ENCODE assay signal across 8 cellular contexts in the genomic region with DNA sequence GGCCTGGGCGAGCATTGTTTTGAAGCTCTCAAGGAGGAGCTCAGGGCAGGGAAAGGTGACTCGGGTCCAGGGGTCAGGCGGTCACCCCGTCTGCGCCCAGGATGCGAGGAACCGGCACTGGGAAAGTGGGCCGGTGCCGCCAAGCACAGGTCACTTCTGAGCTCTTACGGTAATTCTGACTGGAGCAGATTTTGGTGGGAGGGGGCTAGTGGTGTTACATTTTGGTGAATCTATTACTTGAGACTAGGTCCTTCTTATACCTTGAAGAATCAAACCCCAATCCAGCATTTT. TPM values are rescaled to one million over a fixed set of nuclear protein-coding genes. Genes with fewer than 3 reads are reported as not detected.
DNase-seq lines count a peak whose midpoint lies in the region; ATAC-seq and TF ChIP-seq lines count a peak whose summit lies in the region.

No MANE protein-coding gene starts in this region.

- POLR2A ChIA-PET in GM10248 (lab: Yijun Ruan, JAX): interaction anchor here (0.5 kb wide), 1 partner anchor 10 kb away, joined by 3 read pairs; no protein-coding TSS in a partner anchor

- DNase-seq in astrocyte of the cerebellum (ENCODE audit: low read depth) (no peak), right lobe of liver (no peak), tibial nerve (ENCODE audit: low spot score in 2 of 2) (peak in 1 of 2 donors; percentile 27), GM10248 (ENCODE audit: extremely low spot score) (no peak), kidney tubule cell (ENCODE audit: low spot score) (no peak), DMS153 treated with DMSO at 0.1 percent for 48 hours (lab: John Stamatoyannopoulos, UW; ENCODE audit: unreplicated experiment) (no peak)

- intact Hi-C loops in right lobe of liver (cut with DNase I): no loop called here

- TF ChIP-seq EP300 in tibial nerve (IDR thresholded peaks at IDR 0.05): no peak

- peak overlapping the region; percentile 95 for H3K9ac ChIP-seq in BLaER1

- H3K27me3 ChIP-seq in BLaER1: no peaks in the 10 kb centered on the region
- no peaks in the 10 kb centered on the region for H3K27me3 ChIP-seq in right lobe of liver
- H3K27me3 ChIP-seq in tibial nerve: no peaks in the 10 kb centered on the region

- H3K27ac ChIP-seq in BLaER1 (peak overlapping the region; percentile 98), right lobe of liver (peak overlapping the region; percentile 92 to 98 (median 96)), tibial nerve (peak overlapping the region; percentile 88 to 99 (median 95))

- peaks cover 34% of the 10 kb centered on the region for H4K20me1 ChIP-seq in BLaER1

- H3K4me2 ChIP-seq in BLaER1: peak overlapping the region; percentile 93

- WGBS in right lobe of liver (ENCODE audit: insufficient coverage, low coverage, low lambda C conversion rate, missing lambda C conversion rate): 0% methylated on average over 9 of the region's 10 CpGs
- 0 to 2% methylated on average over 9 to 10 of the region's 10 CpGs for WGBS in tibial nerve, 2 donors

- H3K9me3 ChIP-seq in BLaER1: no peaks in the 10 kb centered on the region
- H3K9me3 ChIP-seq in right lobe of liver: no peaks in the 10 kb centered on the region
- H3K9me3 ChIP-seq in tibial nerve: no peaks in the 10 kb centered on the region

- H3K36me3 ChIP-seq in BLaER1: peaks cover 5% of the 10 kb centered on the region
- H3K36me3 ChIP-seq in right lobe of liver: no peaks in the 10 kb centered on the region
- H3K36me3 ChIP-seq in tibial nerve: no peaks in the 10 kb centered on the region

- TF ChIP-seq POLR2A in right lobe of liver (IDR thresholded peaks at IDR 0.05): no peak
- no peak for TF ChIP-seq POLR2A in tibial nerve (IDR thresholded peaks at IDR 0.05)

- in situ Hi-C loops in astrocyte of the cerebellum (cut with HindIII; ENCODE audit: low sequenced_read_pairs): no loop called here

- H3K4me1 ChIP-seq in BLaER1: peaks cover 37% of the 10 kb centered on the region
- peaks cover 0 to 35% (median 7%) of the 10 kb centered on the region in 4 donors for H3K4me1 ChIP-seq in right lobe of liver
- H3K4me1 ChIP-seq in tibial nerve: peaks cover 0 to 37% (median 20%) of the 10 kb centered on the region in 4 donors

- TF ChIP-seq CTCF in astrocyte of the cerebellum (IDR thresholded peaks at IDR 0.05; ENCODE audit: low read depth, low read length, missing control alignments): no peak
- no peak for TF ChIP-seq CTCF in right lobe of liver (IDR thresholded peaks at IDR 0.05)
- no peak for TF ChIP-seq CTCF in tibial nerve (IDR thresholded peaks at IDR 0.05)
- no peak for TF ChIP-seq CTCF in GM10248 (IDR thresholded peaks at IDR 0.05; ENCODE audit: control extremely low read depth, extremely low read depth, low read depth, missing control alignments)

- CTCF ChIA-PET in GM10248 (lab: Yijun Ruan, JAX): interaction anchor here (0.9 to 2.3 kb wide), 3 partner anchors 12 to 497 kb away, joined by 3 to 7 read pairs (median 3); no protein-coding TSS in a partner anchor

- H3K4me3 ChIP-seq in BLaER1 (peak overlapping the region; percentile 91), astrocyte of the cerebellum (ENCODE audit: low read depth, low read length) (peak overlapping the region; percentile 95), right lobe of liver (peak overlapping the region; percentile 60 to 94 (median 69)), tibial nerve (peak overlapping the region; percentile 74 to 88 (median 78))

- ATAC-seq in HG02970 (IDR thresholded peaks at IDR 0.05; ENCODE audit: low FRiP score, unreplicated experiment) (peak; percentile 32), right lobe of liver (peak; percentile 19 to 36 (median 23))

RNA-seq across cellular contexts. Expression of gene MTMR10, which starts 0.6 kb away (rescaled TPM):
- 10 to 100 TPM; 16.2 to 29.1 (median 22.3) TPM for total RNA-seq in right lobe of liver
- 10 to 100 TPM; 44.4 to 58.6 (median 53.8) TPM for total RNA-seq in tibial nerve
